ENCODE assay signal across 21 cellular contexts in the genomic region with DNA sequence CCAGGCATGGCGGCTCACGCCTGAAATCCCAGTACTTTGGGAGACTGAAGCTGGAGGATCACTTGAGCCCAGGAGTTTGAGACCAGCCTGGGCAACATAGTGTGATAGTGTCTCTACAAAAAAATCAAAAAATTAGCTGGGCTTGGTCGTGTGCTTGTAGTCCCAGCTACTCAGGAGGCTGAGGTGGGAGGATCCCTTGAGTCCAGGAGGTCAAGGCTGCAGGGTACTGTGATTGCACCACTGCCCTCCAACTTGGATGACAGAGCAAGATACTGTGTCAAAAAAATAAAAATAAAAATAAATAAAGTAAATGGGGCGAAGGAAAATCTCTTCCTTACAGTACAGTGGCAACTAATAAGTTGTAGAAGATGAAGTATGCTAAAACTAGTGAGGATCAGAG. TPM values are rescaled to one million over a fixed set of nuclear protein-coding genes. Genes with fewer than 3 reads are reported as not detected.
A peak's percentile ranks its signal among the peaks of the same experiment; 100 is the strongest.
DNase-seq lines count a peak whose midpoint lies in the region; ATAC-seq, FAIRE-seq and TF ChIP-seq lines count a peak whose summit lies in the region.
"Had no signal": no experiment of that assay in that cellular context is flagged by ENCODE, and none has a peak within 500 bp of the region (broad histone marks: within the 10 kb centered on the region; RNA-seq: fewer than 3 reads in every experiment).

No MANE protein-coding gene starts in this region.

- H3K4me1 ChIP-seq in HepG2 (ENCODE audit: insufficient read depth, low read length) (peaks cover 47% of the 10 kb centered on the region), right lobe of liver (peaks cover 0 to 22% (median 9%) of the 10 kb centered on the region in 4 donors), transverse colon (peaks cover 5 to 45% (median 21%) of the 10 kb centered on the region in 4 donors)
- H3K4me1 ChIP-seq: A549 had no signal

- no peak overlapping the region for H2AFZ ChIP-seq in HepG2 (ENCODE audit: low read length)

- H3K4me1 Mint-ChIP-seq in osteocyte (ENCODE audit: unreplicated experiment): peaks cover 70% of the 10 kb centered on the region
- peaks cover 2% of the 10 kb centered on the region for H3K4me1 Mint-ChIP-seq in activated naive CD4-positive, alpha-beta T cell treated with anti-CD3 and anti-CD28 coated beads for 36 hours (ENCODE audit: low read depth)

- H3K4me2 ChIP-seq in HepG2 (ENCODE audit: low read depth, low read length): no peak overlapping the region
- H3K4me2 ChIP-seq: A549, BLaER1 had no signal

- H3K27ac Mint-ChIP-seq in osteocyte (ENCODE audit: unreplicated experiment): peak overlapping the region; percentile 47
- no peak overlapping the region for H3K27ac Mint-ChIP-seq in activated naive CD4-positive, alpha-beta T cell treated with anti-CD3 and anti-CD28 coated beads for 36 hours
- H3K27ac Mint-ChIP-seq: CD14-positive monocyte, H9 had no signal

- no peaks in the 10 kb centered on the region for H4K20me1 ChIP-seq in HepG2 (ENCODE audit: insufficient read depth, low read length)
- H4K20me1 ChIP-seq: BLaER1 had no signal

- H3K4me3 ChIP-seq in HepG2 (replicated peaks in 1 of 3; ENCODE audit: insufficient read depth in 1 of 3, low read depth in 2 of 3, low read length in 3 of 3) (no peak overlapping the region), right lobe of liver (no peak overlapping the region), brain microvascular endothelial cell (ENCODE audit: low read depth, low read length) (no peak overlapping the region), transverse colon (no peak overlapping the region)
- H3K4me3 ChIP-seq: A549, BLaER1 had no signal

- POLR2A ChIA-PET in HepG2 (lab: Yijun Ruan, JAX): no interaction called here

- H3K27me3 Mint-ChIP-seq in osteocyte (ENCODE audit: unreplicated experiment): no peaks in the 10 kb centered on the region
- no peaks in the 10 kb centered on the region for H3K27me3 Mint-ChIP-seq in activated naive CD4-positive, alpha-beta T cell treated with anti-CD3 and anti-CD28 coated beads for 36 hours (ENCODE audit: low read depth)
- H3K27me3 Mint-ChIP-seq: CD4-positive, alpha-beta memory T cell had no signal

- H3K9me3 Mint-ChIP-seq in osteocyte (ENCODE audit: unreplicated experiment): no peaks in the 10 kb centered on the region
- H3K9me3 Mint-ChIP-seq in activated naive CD4-positive, alpha-beta T cell treated with anti-CD3 and anti-CD28 coated beads for 36 hours: no peaks in the 10 kb centered on the region
- H3K9me3 Mint-ChIP-seq: CD14-positive monocyte; CD4-positive, alpha-beta memory T cell; H9 had no signal

- ATAC-seq in HepG2: no peak
- ATAC-seq in right lobe of liver: no peak
- ATAC-seq: A549 had no signal

- H3K27me3 ChIP-seq in HepG2 (ENCODE audit: control insufficient read depth in 1 of 2, insufficient read depth in 2 of 2, low read length in 2 of 2): no peaks in the 10 kb centered on the region
- H3K27me3 ChIP-seq in right lobe of liver: no peaks in the 10 kb centered on the region
- H3K27me3 ChIP-seq in brain microvascular endothelial cell (replicated peaks): no peaks in the 10 kb centered on the region
- H3K27me3 ChIP-seq in transverse colon: no peaks in the 10 kb centered on the region
- H3K27me3 ChIP-seq: BLaER1 had no signal

- H3K9me3 ChIP-seq in HepG2 (ENCODE audit: low read length) (no peaks in the 10 kb centered on the region), right lobe of liver (no peaks in the 10 kb centered on the region), transverse colon (no peaks in the 10 kb centered on the region)
- H3K9me3 ChIP-seq: A549, BLaER1 had no signal

- H3K4me3 Mint-ChIP-seq in osteocyte (ENCODE audit: unreplicated experiment): no peak overlapping the region
- H3K4me3 Mint-ChIP-seq in activated naive CD4-positive, alpha-beta T cell treated with anti-CD3 and anti-CD28 coated beads for 36 hours: no peak overlapping the region
- H3K4me3 Mint-ChIP-seq: CD14-positive monocyte; CD4-positive, alpha-beta memory T cell; H9 had no signal

- in situ Hi-C loops in HepG2 (cut with HindIII; ENCODE audit: extremely low pct_ligation_motif_present, low pct_unique_long_range_greater_than_20kb) (loop anchor here (10.0 kb wide), 2 partner anchors 257 to 313 kb away; no protein-coding TSS in a partner anchor), brain microvascular endothelial cell (cut with HindIII; ENCODE audit: low pct_ligation_motif_present, low sequenced_read_pairs) (no loop called here), transverse colon (cut with MboI; ENCODE audit: low pct_ligation_motif_present in 1 of 4, low pct_unique_long_range_greater_than_20kb in 1 of 4, low sequenced_read_pairs in 3 of 4) (no loop called here)

- TF ChIP-seq POLR2A in HepG2 (IDR thresholded peaks at IDR 0.05; ENCODE audit: insufficient read depth in 1 of 2, low read depth in 2 of 2, low read length in 2 of 2): no peak
- no peak for TF ChIP-seq POLR2A in right lobe of liver (IDR thresholded peaks at IDR 0.05)
- no peak for TF ChIP-seq POLR2A in transverse colon (IDR thresholded peaks at IDR 0.05)

- H3K36me3 ChIP-seq in HepG2 (replicated peaks in 1 of 2; ENCODE audit: control insufficient read depth in 1 of 2, insufficient read depth in 2 of 2, low read length in 2 of 2) (no peaks in the 10 kb centered on the region), right lobe of liver (no peaks in the 10 kb centered on the region), brain microvascular endothelial cell (replicated peaks) (no peaks in the 10 kb centered on the region), transverse colon (no peaks in the 10 kb centered on the region)
- H3K36me3 ChIP-seq: BLaER1 had no signal

- no peak for FAIRE-seq in HepG2 (lab: Jason Lieb, UNC)
- FAIRE-seq: A549, GM12891, GM19239, H1 had no signal

- TF ChIP-seq RAD21 in HepG2 (CRISPR knock-in tag; IDR thresholded peaks at IDR 0.05): no peak

- CTCF ChIA-PET in HepG2 (lab: Yijun Ruan, JAX; ENCODE audit: low intra/inter-chr PET ratio, low total read pairs): no interaction called here
- CTCF ChIA-PET in activated naive CD4-positive, alpha-beta T cell treated with anti-CD3 and anti-CD28 coated beads for 36 hours (lab: Charles Lee): no interaction called here

- intact Hi-C loops in HepG2 (cut with micrococcal nuclease; ENCODE audit: unreplicated experiment): no loop called here
- intact Hi-C loops in right lobe of liver (cut with DNase I): loop anchor here (10.0 kb wide), 2 partner anchors 57 to 257 kb away; no protein-coding TSS in a partner anchor
- intact Hi-C loops in transverse colon (cut with DNase I; ENCODE audit: low total_unique reads): loop anchor here (5.0 kb wide), 1 partner anchor 406 kb away; no protein-coding TSS in a partner anchor
- intact Hi-C loops in activated naive CD4-positive, alpha-beta T cell treated with anti-CD3 and anti-CD28 coated beads for 36 hours (cut with micrococcal nuclease): no loop called here

- BruUV-seq in HepG2 (replicated peaks; lab: Mats Ljungman, UMichigan): no TSS peak

- no peak overlapping the region for H3K9ac ChIP-seq in HepG2 (ENCODE audit: insufficient read depth, low read depth, low read length)
- H3K9ac ChIP-seq: BLaER1 had no signal

- H3K79me2 ChIP-seq in HepG2 (ENCODE audit: insufficient read depth, low read length): no peaks in the 10 kb centered on the region

- no peaks in the 10 kb centered on the region for H3K36me3 Mint-ChIP-seq in osteocyte (ENCODE audit: unreplicated experiment)
- H3K36me3 Mint-ChIP-seq in activated naive CD4-positive, alpha-beta T cell treated with anti-CD3 and anti-CD28 coated beads for 36 hours (ENCODE audit: low read depth): no peaks in the 10 kb centered on the region
- H3K36me3 Mint-ChIP-seq: CD14-positive monocyte; CD4-positive, alpha-beta memory T cell had no signal

- TF ChIP-seq EP300 in HepG2 (IDR thresholded peaks at IDR 0.05; ENCODE audit: low read depth in 2 of 2, low read length in 2 of 2) (no peak), HepG2 (CRISPR knock-in tag; IDR thresholded peaks at IDR 0.05; ENCODE audit: borderline replicate concordance) (no peak), transverse colon (IDR thresholded peaks at IDR 0.05; ENCODE audit: low read depth) (no peak)

- TF ChIP-seq CTCF in HepG2 (CRISPR knock-in tag; IDR thresholded peaks at IDR 0.05) (no peak), right lobe of liver (IDR thresholded peaks at IDR 0.05) (no peak), brain microvascular endothelial cell (IDR thresholded peaks at IDR 0.05; ENCODE audit: low read depth, low read length, missing control alignments) (no peak), osteocyte (IDR thresholded peaks at IDR 0.05) (no peak), transverse colon (IDR thresholded peaks at IDR 0.05) (no peak)

- 63% methylated on average over 4 of the region's 4 CpGs for WGBS in HepG2 (ENCODE audit: low lambda C conversion rate)
- WGBS in right lobe of liver (ENCODE audit: insufficient coverage, low coverage, low lambda C conversion rate, missing lambda C conversion rate): 98% methylated on average over 4 of the region's 4 CpGs
- WGBS in transverse colon (ENCODE audit: low coverage in 1 of 2), 2 donors: 93 to 97% methylated on average over 3 to 4 of the region's 4 CpGs

- DNase-seq in HepG2 (ENCODE audit: low spot score) (no peak), right lobe of liver (no peak), brain microvascular endothelial cell (no peak), osteocyte (ENCODE audit: extremely low spot score, unreplicated experiment) (no peak), transverse colon (no peak), NCI-H1417 (lab: John Stamatoyannopoulos, UW) (no peak), COLO668 (lab: John Stamatoyannopoulos, UW; ENCODE audit: unreplicated experiment) (no peak)
- no peak for DNase-seq in activated naive CD4-positive, alpha-beta T cell treated with anti-CD3 and anti-CD28 coated beads for 36 hours
- DNase-seq: CD4-positive, alpha-beta memory T cell; DMS 273 treated with DMSO at 0.1 percent for 48 hours; DMS53; DND-41; EL; H9 had no signal

- H3K27ac ChIP-seq in HepG2 (ENCODE audit: extremely low read length, insufficient read depth, low read length) (no peak overlapping the region), right lobe of liver (no peak overlapping the region), brain microvascular endothelial cell (peak overlapping the region; percentile 30), transverse colon (peak overlapping the region; percentile 48 to 66 (median 62))
- H3K27ac ChIP-seq: 22Rv1, A549, BLaER1 had no signal

RNA-seq across cellular contexts. Expression of a gene that starts 29.6 kb away (rescaled TPM):
- 19.4 and 28.7 TPM in 2 replicates for total RNA-seq in HepG2 (2016; rRNA removed; fragmentation: Illumina TruSeq; extraction: Trizol)
- total RNA-seq in HepG2 (2016; cell fraction: cytosol; rRNA removed; fragmentation: Illumina TruSeq; extraction: Trizol; ENCODE audit: low read depth): 9.0 and 9.3 TPM in 2 replicates
- total RNA-seq in HepG2 (2016; cell fraction: insoluble cytoplasmic fraction; rRNA removed; fragmentation: Illumina TruSeq; extraction: Trizol): 20.1 and 30.7 TPM in 2 replicates
- 15.0 and 16.0 TPM in 2 replicates for total RNA-seq in HepG2 (2016; cell fraction: membrane; rRNA removed; fragmentation: Illumina TruSeq; extraction: Trizol)
- 8.0 and 8.6 TPM in 2 replicates for total RNA-seq in HepG2 (2016; cell fraction: nucleus; rRNA removed; fragmentation: Illumina TruSeq; extraction: Trizol)
- 2.8 and 5.1 TPM in 2 replicates for polyA plus RNA-seq in HepG2 (2011; rRNA removed)
- 1.7 and 2.5 TPM in 2 replicates for polyA plus RNA-seq in HepG2 (2011; cell fraction: cytosol; rRNA removed)
- 1.0 and 1.2 TPM in 2 replicates for polyA plus RNA-seq in HepG2 (2011; cell fraction: nucleus; rRNA removed)
- 6.7 and 14.3 TPM in 2 replicates for polyA plus RNA-seq in HepG2 (2012)
- polyA plus RNA-seq in HepG2 (2016; cell fraction: cytosol; fragmentation: Illumina TruSeq; extraction: Trizol; ENCODE audit: low read depth): 11.3 and 14.2 TPM in 2 replicates
- 33.0 and 38.8 TPM in 2 replicates for polyA plus RNA-seq in HepG2 (2016; cell fraction: insoluble cytoplasmic fraction; fragmentation: Illumina TruSeq; extraction: Trizol; ENCODE audit: low read depth)
- 15.2 and 17.8 TPM in 2 replicates for polyA plus RNA-seq in HepG2 (2016; cell fraction: membrane; fragmentation: Illumina TruSeq; extraction: Trizol; ENCODE audit: low read depth)
- polyA plus RNA-seq in HepG2 (2016; cell fraction: nucleus; fragmentation: Illumina TruSeq; extraction: Trizol; ENCODE audit: insufficient read depth, low read depth): 12.2 and 14.0 TPM in 2 replicates
- 1.8 and 3.7 TPM in 2 replicates for polyA minus RNA-seq in HepG2 (2011; rRNA and poly(A)+ RNA removed; ENCODE audit: low replicate concordance)
- polyA minus RNA-seq in HepG2 (2011; cell fraction: cytosol; rRNA and poly(A)+ RNA removed): 1.1 and 1.2 TPM in 2 replicates
- polyA minus RNA-seq in HepG2 (2011; cell fraction: nucleus; rRNA and poly(A)+ RNA removed): 6.7 and 7.2 TPM in 2 replicates
- total RNA-seq in right lobe of liver: 1 to 10 TPM; 4.5 to 7.4 (median 6.1) TPM
- 9.9 and 10.0 TPM in 2 replicates for total RNA-seq in osteocyte
- total RNA-seq in transverse colon: 1 to 10 TPM; 5.6 to 9.6 (median 8.0) TPM
- 10 to 100 TPM; 26.1 to 26.2 TPM for total RNA-seq in activated naive CD4-positive, alpha-beta T cell treated with anti-CD3 and anti-CD28 coated beads for 36 hours

RNA-seq across cellular contexts. Expression of a gene that starts 29.8 kb away (rescaled TPM):
- 19.2 and 24.1 TPM in 2 replicates for total RNA-seq in HepG2 (2016; rRNA removed; fragmentation: Illumina TruSeq; extraction: Trizol)
- 3.7 and 5.6 TPM in 2 replicates for total RNA-seq in HepG2 (2016; cell fraction: cytosol; rRNA removed; fragmentation: Illumina TruSeq; extraction: Trizol; ENCODE audit: low read depth)
- 17.3 and 22.5 TPM in 2 replicates for total RNA-seq in HepG2 (2016; cell fraction: insoluble cytoplasmic fraction; rRNA removed; fragmentation: Illumina TruSeq; extraction: Trizol)
- 5.4 and 7.1 TPM in 2 replicates for total RNA-seq in HepG2 (2016; cell fraction: membrane; rRNA removed; fragmentation: Illumina TruSeq; extraction: Trizol)
- total RNA-seq in HepG2 (2016; cell fraction: nucleus; rRNA removed; fragmentation: Illumina TruSeq; extraction: Trizol): 29.8 and 32.0 TPM in 2 replicates
- 9.4 and 13.5 TPM in 2 replicates for polyA plus RNA-seq in HepG2 (2011; rRNA removed)
- 5.6 and 7.4 TPM in 2 replicates for polyA plus RNA-seq in HepG2 (2011; cell fraction: cytosol; rRNA removed)
- 40.8 and 46.3 TPM in 2 replicates for polyA plus RNA-seq in HepG2 (2011; cell fraction: nucleus; rRNA removed)
- polyA plus RNA-seq in HepG2 (2012): 20.6 and 22.0 TPM in 2 replicates
- polyA plus RNA-seq in HepG2 (2016; cell fraction: cytosol; fragmentation: Illumina TruSeq; extraction: Trizol; ENCODE audit: low read depth): 0.59 and 0.94 TPM in 2 replicates
- polyA plus RNA-seq in HepG2 (2016; cell fraction: insoluble cytoplasmic fraction; fragmentation: Illumina TruSeq; extraction: Trizol; ENCODE audit: low read depth): 13.8 and 16.6 TPM in 2 replicates
- 1.5 and 1.9 TPM in 2 replicates for polyA plus RNA-seq in HepG2 (2016; cell fraction: membrane; fragmentation: Illumina TruSeq; extraction: Trizol; ENCODE audit: low read depth)
- polyA plus RNA-seq in HepG2 (2016; cell fraction: nucleus; fragmentation: Illumina TruSeq; extraction: Trizol; ENCODE audit: insufficient read depth, low read depth): 38.7 and 40.3 TPM in 2 replicates
- polyA minus RNA-seq in HepG2 (2011; rRNA and poly(A)+ RNA removed; ENCODE audit: low replicate concordance): 12.4 and 15.1 TPM in 2 replicates
- polyA minus RNA-seq in HepG2 (2011; cell fraction: cytosol; rRNA and poly(A)+ RNA removed): 7.6 and 8.9 TPM in 2 replicates
- 38.9 and 54.2 TPM in 2 replicates for polyA minus RNA-seq in HepG2 (2011; cell fraction: nucleus; rRNA and poly(A)+ RNA removed)
- total RNA-seq in right lobe of liver: 10 to 100 TPM; 14.4 to 23.1 (median 20.0) TPM
- 39.4 and 41.5 TPM in 2 replicates for total RNA-seq in osteocyte
- 100 to 1,000 TPM in 1 of 4 donors, 10 to 100 TPM in 3; 30.7 to 287 (median 46.6) TPM for total RNA-seq in transverse colon
- 10 to 100 TPM; 39.0 to 39.8 TPM for total RNA-seq in activated naive CD4-positive, alpha-beta T cell treated with anti-CD3 and anti-CD28 coated beads for 36 hours

Comparison
In these comparisons a context has a peak if more than half of its experiments do, and no peak if none do; other contexts are left out.
1. intact Hi-C loops: an anchor here in right lobe of liver (10.0 kb wide) and transverse colon (5.0 kb wide); none called in HepG2 and activated naive CD4-positive, alpha-beta T cell treated with anti-CD3 and anti-CD28 coated beads for 36 hours.
2. H3K27ac ChIP-seq: peak in brain microvascular endothelial cell (single experiment) and transverse colon (4 of 4); none in HepG2 (single experiment) and right lobe of liver (0 of 3).